In the genomic region with DNA sequence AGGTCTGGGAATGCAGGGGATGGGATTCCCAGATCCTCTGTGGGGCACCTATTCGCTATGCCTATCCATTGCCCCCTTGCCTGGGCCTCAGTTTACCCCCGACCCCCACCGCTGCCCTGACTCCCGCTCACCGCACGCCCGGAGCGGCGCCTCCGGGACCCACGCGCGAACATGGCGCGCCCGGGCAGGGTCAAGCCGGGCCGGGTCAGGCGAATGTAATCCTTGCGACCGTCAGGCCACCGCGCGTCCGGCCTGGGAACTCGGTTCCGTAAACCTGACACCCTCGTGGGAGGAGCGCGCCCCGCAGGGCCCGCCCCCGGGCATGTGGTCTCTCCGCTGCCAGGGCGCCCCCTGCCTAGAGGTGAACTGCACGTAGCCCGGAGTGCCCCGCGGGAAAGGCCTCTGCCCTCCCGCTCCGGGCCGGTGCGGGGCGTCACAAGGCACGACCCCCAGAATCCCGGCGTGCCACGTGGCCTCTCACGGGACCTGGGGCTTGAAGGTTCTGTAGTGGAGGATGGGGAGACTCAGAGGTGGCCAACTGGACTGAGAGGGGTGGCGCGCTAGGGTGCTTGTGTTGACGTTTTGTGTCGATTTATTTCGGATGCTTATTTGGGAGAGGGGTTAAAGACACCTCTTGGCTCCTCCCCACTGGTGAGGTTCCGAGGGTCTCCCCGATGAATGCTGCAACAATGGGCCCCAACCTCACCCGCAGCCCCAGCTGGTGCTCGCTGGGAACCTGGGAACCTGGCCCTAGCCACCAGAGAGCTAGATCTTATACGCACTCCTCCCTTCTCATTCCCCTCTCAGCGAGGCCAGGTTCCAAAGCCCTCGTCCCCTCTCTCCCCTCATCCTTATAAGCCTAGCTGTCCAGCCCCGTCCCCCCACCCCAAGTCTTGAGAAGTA, we compare ENCODE assay signal across 8 cellular contexts. TPM values are rescaled to one million over a fixed set of nuclear protein-coding genes. Genes with fewer than 3 reads are reported as not detected.
DNase-seq lines count a peak whose midpoint lies in the region; ATAC-seq, FAIRE-seq and TF ChIP-seq lines count a peak whose summit lies in the region.

A gene with protein sequence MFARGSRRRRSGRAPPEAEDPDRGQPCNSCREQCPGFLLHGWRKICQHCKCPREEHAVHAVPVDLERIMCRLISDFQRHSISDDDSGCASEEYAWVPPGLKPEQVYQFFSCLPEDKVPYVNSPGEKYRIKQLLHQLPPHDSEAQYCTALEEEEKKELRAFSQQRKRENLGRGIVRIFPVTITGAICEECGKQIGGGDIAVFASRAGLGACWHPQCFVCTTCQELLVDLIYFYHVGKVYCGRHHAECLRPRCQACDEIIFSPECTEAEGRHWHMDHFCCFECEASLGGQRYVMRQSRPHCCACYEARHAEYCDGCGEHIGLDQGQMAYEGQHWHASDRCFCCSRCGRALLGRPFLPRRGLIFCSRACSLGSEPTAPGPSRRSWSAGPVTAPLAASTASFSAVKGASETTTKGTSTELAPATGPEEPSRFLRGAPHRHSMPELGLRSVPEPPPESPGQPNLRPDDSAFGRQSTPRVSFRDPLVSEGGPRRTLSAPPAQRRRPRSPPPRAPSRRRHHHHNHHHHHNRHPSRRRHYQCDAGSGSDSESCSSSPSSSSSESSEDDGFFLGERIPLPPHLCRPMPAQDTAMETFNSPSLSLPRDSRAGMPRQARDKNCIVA (minus strand): TSS at position 249 of the 903 bp plus-strand sequence. CDS start 76 bp downstream, at position 173.

- ATAC-seq in Panc1 (peak; percentile 49), gastroesophageal sphincter (peak; percentile 25), HG03571 (IDR thresholded peaks at IDR 0.05; ENCODE audit: unreplicated experiment) (no peak)

- DNase-seq in GM12892 (ENCODE audit: insufficient read length) (peak; percentile 73), HTR-8/SVneo (ENCODE audit: insufficient read length, low spot score) (peak; percentile 45), Panc1 (ENCODE audit: low read depth, low spot score) (no peak), activated gamma-delta T cell (lab: John Stamatoyannopoulos, UW) (peak; percentile 51), osteocyte (ENCODE audit: extremely low spot score, unreplicated experiment) (no peak), vagina (ENCODE audit: extremely low spot score in 2 of 2) (no peak)

- H3K9me3 Mint-ChIP-seq in osteocyte (ENCODE audit: unreplicated experiment), result no peaks in the 10 kb centered on the region

- no peaks in the 10 kb centered on the region for H3K27me3 ChIP-seq in Panc1 (ENCODE audit: control insufficient read depth, insufficient read depth, low read length)
- no peaks in the 10 kb centered on the region for H3K27me3 ChIP-seq in gastroesophageal sphincter
- H3K27me3 ChIP-seq in vagina, result no peaks in the 10 kb centered on the region

- H3K36me3 ChIP-seq in Panc1 (ENCODE audit: control insufficient read depth, insufficient read depth, low read length) (no peaks in the 10 kb centered on the region), gastroesophageal sphincter (peaks cover 0 to 15% of the 10 kb centered on the region in 2 donors), vagina (no peaks in the 10 kb centered on the region)

- peak; percentile 66; the same call in 1 of the 2 replicates for TF ChIP-seq POLR2A in GM12892 (IDR thresholded peaks at IDR 0.05; ENCODE audit: low read depth, low read length)
- TF ChIP-seq POLR2A in gastroesophageal sphincter (IDR thresholded peaks at IDR 0.05), result peak; percentile 52 to 58
- TF ChIP-seq POLR2A in vagina (IDR thresholded peaks at IDR 0.05), result peak in 1 of 2 donors; percentile 53

- H3K27ac ChIP-seq in Panc1 (ENCODE audit: low read length) (peak within 1 kb of the TSS; percentile 94), gastroesophageal sphincter (peak within 1 kb of the TSS; percentile 82 to 91 (median 88)), vagina (peak within 1 kb of the TSS; percentile 76)

- peak within 1 kb of the TSS; percentile 68 for H3K27ac Mint-ChIP-seq in osteocyte (ENCODE audit: unreplicated experiment)

- intact Hi-C loops in Panc1 (cut with micrococcal nuclease; ENCODE audit: unreplicated experiment) (no loop called here), vagina (cut with DNase I) (no loop called here)

- H3K4me1 Mint-ChIP-seq in osteocyte (ENCODE audit: unreplicated experiment), result peaks cover 21% of the 10 kb centered on the region

- H3K4me1 ChIP-seq in Panc1 (ENCODE audit: control insufficient read depth, insufficient read depth, low read length) (peaks cover 21% of the 10 kb centered on the region), gastroesophageal sphincter (peaks cover 0 to 49% (median 0%) of the 10 kb centered on the region in 3 donors), vagina (peaks cover 22% of the 10 kb centered on the region)

- BruUV-seq in Panc1 (replicated peaks; lab: Mats Ljungman, UMichigan), result no TSS peak

- TF ChIP-seq CTCF in Panc1 (IDR thresholded peaks at IDR 0.05), result peak; percentile 80
- TF ChIP-seq CTCF in gastroesophageal sphincter (IDR thresholded peaks at IDR 0.05), result peak in 3 of 4 experiments; percentile 8 to 64 (median 24)
- TF ChIP-seq CTCF in osteocyte (IDR thresholded peaks at IDR 0.05), result peak; percentile 26
- peak in 1 of 3 experiments; percentile 19 for TF ChIP-seq CTCF in vagina (IDR thresholded peaks at IDR 0.05)

- CTCF ChIA-PET in Panc1 (lab: Charles Lee), result no interaction called here

- H3K4me3 ChIP-seq in Panc1 (ENCODE audit: low read depth in 2 of 2, low read length in 2 of 2) (peak within 1 kb of the TSS; percentile 79 to 91), gastroesophageal sphincter (peak within 1 kb of the TSS; percentile 56 to 70), vagina (peak within 1 kb of the TSS; percentile 47 to 52)

- H3K27me3 Mint-ChIP-seq in osteocyte (ENCODE audit: unreplicated experiment), result no peaks in the 10 kb centered on the region

- FAIRE-seq in GM12892 (lab: Jason Lieb, UNC), result no peak
- no peak for FAIRE-seq in HTR-8/SVneo (lab: Jason Lieb, UNC)

- WGBS in gastroesophageal sphincter (ENCODE audit: low coverage in 1 of 2), 2 donors, result 35 to 100% methylated on average over 1 to 3 of the region's 62 CpGs

- in situ Hi-C loops in Panc1 (cut with HindIII; ENCODE audit: low pct_unique_long_range_greater_than_20kb, low sequenced_read_pairs), result no loop called here

- POLR2A ChIA-PET in Panc1 (lab: Charles Lee), result no interaction called here

- peaks cover 2% of the 10 kb centered on the region for H3K36me3 Mint-ChIP-seq in osteocyte (ENCODE audit: unreplicated experiment)

- H3K4me3 Mint-ChIP-seq in osteocyte (ENCODE audit: unreplicated experiment), result peak within 1 kb of the TSS; percentile 62

- H3K9me3 ChIP-seq in Panc1 (ENCODE audit: control insufficient read depth, insufficient read depth, low read depth, low read length) (no peaks in the 10 kb centered on the region), gastroesophageal sphincter (no peaks in the 10 kb centered on the region), vagina (no peaks in the 10 kb centered on the region)

- TF ChIP-seq EP300 in gastroesophageal sphincter (IDR thresholded peaks at IDR 0.05), result no peak

RNA-seq across cellular contexts. Expression of the gene that starts here (rescaled TPM):
- polyA plus RNA-seq in GM12892 (2012; ENCODE audit: missing spikeins), result 9.1 TPM
- total RNA-seq in Panc1 (2021; ENCODE audit: unreplicated experiment) (40.1 TPM), gastroesophageal sphincter (10 to 100 TPM in 2 of 4 donors, 1 to 10 TPM in 2; 6.2 to 15.9 (median 9.6) TPM), osteocyte (7.7 and 8.5 TPM in 2 replicates), vagina (26.5 TPM)
- polyA plus RNA-seq in Panc1 (2012; ENCODE audit: insufficient read length), result 53.3 TPM

Comparison
In these comparisons a context has a peak if more than half of its experiments do, and no peak if none do; other contexts are left out.
1. DNase-seq: peak in GM12892 (single experiment), HTR-8/SVneo (single experiment) and activated gamma-delta T cell (single experiment); none in Panc1 (single experiment), osteocyte (single experiment) and vagina (0 of 2).
2. Peak in every context shown above with its lines, with median percentiles within 50 percentile points of each other: H3K27ac ChIP-seq and H3K4me3 ChIP-seq.